ENCODE assay signal across 15 cellular contexts in the genomic region with DNA sequence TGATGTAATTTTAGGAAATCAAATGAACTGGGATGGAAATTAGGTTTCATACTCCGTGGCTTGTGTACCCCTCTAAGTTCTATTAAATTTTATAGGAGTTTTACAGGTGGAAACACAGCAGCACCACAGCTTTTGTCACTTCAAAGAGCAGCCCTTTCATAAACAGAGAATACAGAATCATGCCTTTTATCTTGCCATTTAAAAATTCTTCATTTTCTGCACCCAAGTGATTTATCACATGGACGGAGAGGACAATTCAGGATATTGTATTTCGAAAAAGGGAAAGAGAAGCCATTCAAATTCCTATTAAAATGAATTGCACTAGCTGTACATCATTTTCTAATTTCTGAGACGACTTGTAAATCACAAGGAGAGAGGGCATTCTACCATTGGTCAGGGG.
"Had no signal": no experiment of that assay in that cellular context is flagged by ENCODE, and none has a peak within 500 bp of the region (broad histone marks: within the 10 kb centered on the region; RNA-seq: fewer than 3 reads in every experiment).

No MANE protein-coding gene starts in this region.

- H2AFZ ChIP-seq: hepatocyte had no signal

- H3K27ac ChIP-seq: hepatocyte had no signal

- H3K4me1 Mint-ChIP-seq: activated naive CD4-positive, alpha-beta T cell treated with anti-CD3 and anti-CD28 coated beads, Interleukin-2, amount 50 U/mL, for 24 hours had no signal

- ATAC-seq: left colon; natural killer cell treated with Interleukin-12 subunit alpha and Interleukin-12 subunit beta and Interleukin-15 and Interleukin-18, amount 100 ng/mL, for 72 hours; right cardiac atrium had no signal

- H3K27ac Mint-ChIP-seq: activated naive CD4-positive, alpha-beta T cell treated with anti-CD3 and anti-CD28 coated beads, Interleukin-2, amount 50 U/mL, for 24 hours; natural killer cell treated with Interleukin-12 subunit alpha and Interleukin-12 subunit beta and Interleukin-15 and Interleukin-18, amount 100 ng/mL, for 72 hours; stimulated activated naive CD8-positive, alpha-beta T cell treated with anti-CD3 and anti-CD28 coated beads, Interleukin-15, Interleukin-2, amounts not matched to agents 100 ng/mL and 50 ng/mL, for 24 hours had no signal

- H3K4me3 ChIP-seq: esophagus squamous epithelium, hepatocyte, lung, skin epidermis had no signal

- H3K36me3 ChIP-seq: esophagus squamous epithelium had no signal

- H3K27me3 Mint-ChIP-seq: activated naive CD4-positive, alpha-beta T cell treated with anti-CD3 and anti-CD28 coated beads, Interleukin-2, amount 50 U/mL, for 24 hours; natural killer cell treated with Interleukin-12 subunit alpha and Interleukin-12 subunit beta and Interleukin-15 and Interleukin-18, amount 100 ng/mL, for 72 hours; stimulated activated naive CD8-positive, alpha-beta T cell treated with anti-CD3 and anti-CD28 coated beads, Interleukin-15, Interleukin-2, amounts not matched to agents 100 ng/mL and 50 ng/mL, for 24 hours had no signal

- H3K9me3 ChIP-seq: esophagus squamous epithelium had no signal

- H3K36me3 Mint-ChIP-seq: activated naive CD4-positive, alpha-beta T cell treated with anti-CD3 and anti-CD28 coated beads, Interleukin-2, amount 50 U/mL, for 24 hours; natural killer cell treated with Interleukin-12 subunit alpha and Interleukin-12 subunit beta and Interleukin-15 and Interleukin-18, amount 100 ng/mL, for 72 hours had no signal

- DNase-seq: activated CD4-positive, alpha-beta T cell treated with anti-CD3 and anti-CD28 coated beads, Interleukin-2, amount 50 U/mL, for 4 hours; activated gamma-delta T cell; dermis blood vessel endothelial cell; effector memory CD4-positive, alpha-beta T cell; esophagus squamous epithelium; left colon; occipital lobe; right cardiac atrium; T-helper 2 cell had no signal

- H3K27me3 ChIP-seq: esophagus squamous epithelium, hepatocyte had no signal

- H3K4me3 Mint-ChIP-seq: activated naive CD4-positive, alpha-beta T cell treated with anti-CD3 and anti-CD28 coated beads, Interleukin-2, amount 50 U/mL, for 24 hours; natural killer cell treated with Interleukin-12 subunit alpha and Interleukin-12 subunit beta and Interleukin-15 and Interleukin-18, amount 100 ng/mL, for 72 hours; stimulated activated naive CD8-positive, alpha-beta T cell treated with anti-CD3 and anti-CD28 coated beads, Interleukin-15, Interleukin-2, amounts not matched to agents 100 ng/mL and 50 ng/mL, for 24 hours had no signal

- H3K4me2 ChIP-seq: hepatocyte had no signal

- H3K9me3 Mint-ChIP-seq: activated naive CD4-positive, alpha-beta T cell treated with anti-CD3 and anti-CD28 coated beads, Interleukin-2, amount 50 U/mL, for 24 hours; stimulated activated naive CD8-positive, alpha-beta T cell treated with anti-CD3 and anti-CD28 coated beads, Interleukin-15, Interleukin-2, amounts not matched to agents 100 ng/mL and 50 ng/mL, for 24 hours had no signal
